Comparison of ENCODE assay signal across 15 cellular contexts in genomic region chr2:42753188-42753813, GRCh38. TPM values are rescaled to one million over a fixed set of nuclear protein-coding genes. Genes with fewer than 3 reads are reported as not detected.
DNase-seq lines count a peak whose midpoint lies in the region; ATAC-seq and TF ChIP-seq lines count a peak whose summit lies in the region.
"Had no signal": no experiment of that assay in that cellular context is flagged by ENCODE, and none has a peak within 500 bp of the region (broad histone marks: within the 10 kb centered on the region; RNA-seq: fewer than 3 reads in every experiment).

No MANE protein-coding gene starts in this region.

- POLR2A ChIA-PET in PC-3 (lab: Charles Lee; ENCODE audit: unreplicated experiment), result interaction anchor here (0.5 kb wide), 1 partner anchor 528 kb away, joined by 3 read pairs; no protein-coding TSS in a partner anchor
- POLR2A ChIA-PET in activated CD8-positive, alpha-beta T cell treated with anti-CD3 and anti-CD28 coated beads for 36 hours (lab: Charles Lee), result no interaction called here

- H3K9me3 ChIP-seq in Karpas-422 (ENCODE audit: low read length), result no peaks in the 10 kb centered on the region
- H3K9me3 ChIP-seq in T-helper 17 cell (ENCODE audit: control insufficient read depth, low read length, poor library complexity, severe bottlenecking), result no peaks in the 10 kb centered on the region
- H3K9me3 ChIP-seq in thymus (ENCODE audit: control insufficient read depth), result no peaks in the 10 kb centered on the region
- H3K9me3 ChIP-seq in PC-3 (ENCODE audit: low read length), result no peaks in the 10 kb centered on the region
- H3K9me3 ChIP-seq: thoracic aorta had no signal

- DNase-seq in Karpas-422 (no peak), T-helper 17 cell (no peak), PC-3 (no peak), D341Med (ENCODE audit: low spot score) (no peak)
- no peak for DNase-seq in activated CD8-positive, alpha-beta T cell treated with anti-CD3 and anti-CD28 coated beads for 36 hours
- DNase-seq: activated CD8-positive, alpha-beta memory T cell treated with anti-CD3 and anti-CD28 coated beads, Interleukin-2, amount 50 U/mL, for 48 hours; activated naive CD8-positive, alpha-beta T cell treated with anti-CD3 and anti-CD28 coated beads, Interleukin-2, amount 10 ng/mL, durations not matched to agents 7 days and 5 days; CD8-positive, alpha-beta memory T cell; NCI-H345; nephron progenitor cell had no signal

- H4K20me1 ChIP-seq in Karpas-422 (ENCODE audit: insufficient read depth, low read depth, low read length), result no peaks in the 10 kb centered on the region
- no peaks in the 10 kb centered on the region for H4K20me1 ChIP-seq in PC-3 (ENCODE audit: low read length)

- H3K27me3 ChIP-seq in Karpas-422 (ENCODE audit: low read length), result no peaks in the 10 kb centered on the region
- H3K27me3 ChIP-seq in layer of hippocampus (ENCODE audit: control insufficient read depth, insufficient read depth, low read length), result no peaks in the 10 kb centered on the region
- H3K27me3 ChIP-seq in thymus (ENCODE audit: control insufficient read depth, insufficient read depth), result no peaks in the 10 kb centered on the region
- H3K27me3 ChIP-seq in PC-3 (ENCODE audit: low read length), result no peaks in the 10 kb centered on the region

- WGBS in thymus, result 86% methylated on average over 18 of the region's 18 CpGs

- H3K36me3 Mint-ChIP-seq in T-helper 17 cell (ENCODE audit: low read depth), result peaks cover 14% of the 10 kb centered on the region
- peaks cover 4% of the 10 kb centered on the region for H3K36me3 Mint-ChIP-seq in activated CD8-positive, alpha-beta T cell treated with anti-CD3 and anti-CD28 coated beads for 36 hours (ENCODE audit: low read depth)

- peaks cover 27% of the 10 kb centered on the region; the same call in 1 of the 2 replicates for H3K36me3 ChIP-seq in Karpas-422 (ENCODE audit: insufficient read depth, low read length)
- H3K36me3 ChIP-seq in thymus (ENCODE audit: control insufficient read depth, insufficient read depth), result peaks cover 80% of the 10 kb centered on the region
- no peaks in the 10 kb centered on the region for H3K36me3 ChIP-seq in PC-3 (ENCODE audit: low read depth, low read length)
- H3K36me3 ChIP-seq: thoracic aorta had no signal

- H3K9me2 ChIP-seq in Karpas-422 (replicated peaks; ENCODE audit: insufficient read depth, low read length) (no peaks in the 10 kb centered on the region), PC-3 (replicated peaks; ENCODE audit: low read length) (no peaks in the 10 kb centered on the region)

- H3K27ac Mint-ChIP-seq in T-helper 17 cell, result peak overlapping the region; percentile 37
- no peak overlapping the region for H3K27ac Mint-ChIP-seq in activated CD8-positive, alpha-beta T cell treated with anti-CD3 and anti-CD28 coated beads for 36 hours
- H3K27ac Mint-ChIP-seq: activated naive CD8-positive, alpha-beta T cell treated with anti-CD3 and anti-CD28 coated beads, Interleukin-2, amount 10 ng/mL, durations not matched to agents 7 days and 5 days; nephron progenitor cell had no signal

- BruUV-seq in PC-3 (replicated peaks; lab: Mats Ljungman, UMichigan), result no TSS peak

- no peaks in the 10 kb centered on the region for H3K9me3 Mint-ChIP-seq in activated CD8-positive, alpha-beta T cell treated with anti-CD3 and anti-CD28 coated beads for 36 hours
- H3K9me3 Mint-ChIP-seq: activated naive CD8-positive, alpha-beta T cell treated with anti-CD3 and anti-CD28 coated beads, Interleukin-2, amount 10 ng/mL, durations not matched to agents 7 days and 5 days; CD8-positive, alpha-beta memory T cell; nephron progenitor cell had no signal

- peaks cover 16% of the 10 kb centered on the region for H3K4me1 Mint-ChIP-seq in T-helper 17 cell
- H3K4me1 Mint-ChIP-seq in activated CD8-positive, alpha-beta T cell treated with anti-CD3 and anti-CD28 coated beads for 36 hours (ENCODE audit: low read depth), result peaks cover 7% of the 10 kb centered on the region
- H3K4me1 Mint-ChIP-seq: CD8-positive, alpha-beta memory T cell had no signal

- intact Hi-C loops in PC-3 (cut with micrococcal nuclease), result no loop called here
- intact Hi-C loops in activated CD8-positive, alpha-beta T cell treated with anti-CD3 and anti-CD28 coated beads for 36 hours (cut with micrococcal nuclease), result no loop called here

- no peaks in the 10 kb centered on the region for H3K27me3 Mint-ChIP-seq in T-helper 17 cell
- no peaks in the 10 kb centered on the region for H3K27me3 Mint-ChIP-seq in activated CD8-positive, alpha-beta T cell treated with anti-CD3 and anti-CD28 coated beads for 36 hours
- H3K27me3 Mint-ChIP-seq: activated naive CD8-positive, alpha-beta T cell treated with anti-CD3 and anti-CD28 coated beads, Interleukin-2, amount 10 ng/mL, durations not matched to agents 7 days and 5 days; CD8-positive, alpha-beta memory T cell had no signal

- H2AFZ ChIP-seq in Karpas-422 (ENCODE audit: low read length) (no peak overlapping the region), PC-3 (ENCODE audit: low read length) (no peak overlapping the region)

- H3K4me3 ChIP-seq in Karpas-422 (ENCODE audit: low read length), result no peak overlapping the region
- no peak overlapping the region for H3K4me3 ChIP-seq in thymus (ENCODE audit: low read length)
- no peak overlapping the region for H3K4me3 ChIP-seq in PC-3 (ENCODE audit: low read length)
- H3K4me3 ChIP-seq: thoracic aorta had no signal

- ATAC-seq in T-helper 17 cell (no peak), PC-3 (no peak)
- no peak for ATAC-seq in activated CD8-positive, alpha-beta T cell treated with anti-CD3 and anti-CD28 coated beads for 36 hours

- no peak for TF ChIP-seq CTCF in PC-3 (conservative IDR thresholded peaks at IDR 0.05; ENCODE audit: low read depth, low read length)
- TF ChIP-seq CTCF in activated CD8-positive, alpha-beta T cell treated with anti-CD3 and anti-CD28 coated beads for 36 hours (IDR thresholded peaks at IDR 0.05), result no peak

- H3K4me1 ChIP-seq in Karpas-422 (ENCODE audit: low read length) (peaks cover 35% of the 10 kb centered on the region), thymus (ENCODE audit: control insufficient read depth, insufficient read depth, low read length) (peaks cover 12% of the 10 kb centered on the region), PC-3 (ENCODE audit: insufficient read depth, low read length) (no peaks in the 10 kb centered on the region)

- H3K9ac ChIP-seq in Karpas-422 (ENCODE audit: low read length) (no peak overlapping the region), PC-3 (ENCODE audit: low read length) (no peak overlapping the region)

- no peak overlapping the region for H3K4me2 ChIP-seq in Karpas-422 (ENCODE audit: low read depth, low read length, poor library complexity, severe bottlenecking)
- no peak overlapping the region for H3K4me2 ChIP-seq in PC-3 (ENCODE audit: low read length)

- H3K27ac ChIP-seq in Karpas-422 (ENCODE audit: low read length) (peak overlapping the region; percentile 67; the same call in 1 of the 2 replicates), layer of hippocampus (ENCODE audit: low read depth, low read length) (peak overlapping the region; percentile 50), thymus (ENCODE audit: low read depth) (peak overlapping the region; percentile 44), PC-3 (ENCODE audit: low read length) (no peak overlapping the region)

- H3F3A ChIP-seq in PC-3 (ENCODE audit: low read length, unreplicated experiment), result no peaks in the 10 kb centered on the region

- H3K79me2 ChIP-seq in Karpas-422 (ENCODE audit: low read length) (peaks cover 4% of the 10 kb centered on the region; the same call in 1 of the 2 replicates), PC-3 (ENCODE audit: low read length) (no peaks in the 10 kb centered on the region)

- CTCF ChIA-PET in PC-3 (lab: Charles Lee), result no interaction called here
- CTCF ChIA-PET in activated CD8-positive, alpha-beta T cell treated with anti-CD3 and anti-CD28 coated beads for 36 hours (lab: Charles Lee), result interaction anchor here (1.3 kb wide), 1 partner anchor 40 kb away, joined by 3 read pairs; no protein-coding TSS in a partner anchor

- H3K4me3 Mint-ChIP-seq in T-helper 17 cell, result no peak overlapping the region
- H3K4me3 Mint-ChIP-seq in activated CD8-positive, alpha-beta T cell treated with anti-CD3 and anti-CD28 coated beads for 36 hours, result no peak overlapping the region
- H3K4me3 Mint-ChIP-seq: activated naive CD8-positive, alpha-beta T cell treated with anti-CD3 and anti-CD28 coated beads, Interleukin-2, amount 10 ng/mL, durations not matched to agents 7 days and 5 days; nephron progenitor cell had no signal

RNA-seq across cellular contexts. Expression of gene OXER1, which starts 10.6 kb away (rescaled TPM):
- not detected in 2 replicates for total RNA-seq in Karpas-422 (2014; rRNA removed; shearing (Covaris generic); ENCODE audit: low replicate concordance)
- total RNA-seq in T-helper 17 cell, result under 1 TPM in 1 of 2 donors, not detected in 1; 0.25 TPM
- 3.4 TPM for polyA plus RNA-seq in thymus
- total RNA-seq in PC-3 (2014; rRNA removed), result not detected in 2 replicates
- total RNA-seq in activated CD8-positive, alpha-beta T cell treated with anti-CD3 and anti-CD28 coated beads for 36 hours, result under 1 TPM in 1 of 2 experiments, not detected in 1; 0.40 TPM
- total RNA-seq: activated naive CD8-positive, alpha-beta T cell treated with anti-CD3 and anti-CD28 coated beads, Interleukin-2, amount 10 ng/mL, durations not matched to agents 7 days and 5 days; M059J; RPMI7951 had no signal

RNA-seq across cellular contexts. Expression of gene HAAO, which starts 39.1 kb away (rescaled TPM):
- not detected in 2 replicates for total RNA-seq in Karpas-422 (2014; rRNA removed; shearing (Covaris generic); ENCODE audit: low replicate concordance)
- under 1 TPM in 1 of 2 donors, not detected in 1; 0.37 TPM for total RNA-seq in T-helper 17 cell
- polyA plus RNA-seq in thymus, result 6.2 TPM
- not detected in 2 replicates for total RNA-seq in PC-3 (2014; rRNA removed)
- 1 to 10 TPM in 1 of 2 experiments, under 1 TPM in 1; 0.63 to 1.0 TPM for total RNA-seq in activated CD8-positive, alpha-beta T cell treated with anti-CD3 and anti-CD28 coated beads for 36 hours
- total RNA-seq: M059J, RPMI7951 had no signal
- polyA plus RNA-seq: CD8-positive, alpha-beta memory T cell had no signal
